In the genomic region with DNA sequence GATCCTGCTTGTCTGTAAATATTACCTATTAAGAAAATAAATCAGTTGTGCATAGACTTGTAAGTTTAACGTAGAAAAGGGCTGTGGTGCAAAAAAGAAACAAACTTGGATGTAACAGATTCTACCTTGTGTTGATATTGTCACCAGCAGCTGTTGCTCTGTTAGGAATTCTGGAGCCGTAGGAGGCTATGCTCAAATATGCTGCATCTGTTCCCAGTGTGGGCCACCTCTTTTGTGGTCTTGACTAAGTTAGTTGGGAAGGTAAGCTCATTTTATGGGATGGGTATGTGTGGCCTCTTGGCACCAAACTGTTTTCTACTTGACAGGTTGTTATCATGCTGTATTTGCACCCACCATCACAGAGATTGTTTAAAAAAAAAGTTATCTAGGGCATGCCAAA, we compare ENCODE assay signal across 33 cellular contexts. TPM values are rescaled to one million over a fixed set of nuclear protein-coding genes. Genes with fewer than 3 reads are reported as not detected.
"Had no signal": no experiment of that assay in that cellular context is flagged by ENCODE, and none has a peak within 500 bp of the region (broad histone marks: within the 10 kb centered on the region; RNA-seq: fewer than 3 reads in every experiment).

No MANE protein-coding gene starts in this region.

- H3K4me1 ChIP-seq: prostate gland, spleen, uterus had no signal

- H3K4me3 ChIP-seq: heart left ventricle, left ventricle myocardium inferior, lung, pancreas, prostate gland, spleen, uterus had no signal

- H3K9me3 Mint-ChIP-seq: immature natural killer cell; mesothelial cell of epicardium; naive thymus-derived CD8-positive, alpha-beta T cell; nephron; stimulated activated effector memory CD8-positive, alpha-beta T cell treated with anti-CD3 and anti-CD28 coated beads, Interleukin-12 subunit alpha, Interleukin-12 subunit beta, amount 100 ng/mL, for 72 hours; stimulated activated naive CD8-positive, alpha-beta T cell treated with anti-CD3 and anti-CD28 coated beads, Interleukin-15, Interleukin-2, amounts not matched to agents 100 ng/mL and 50 ng/mL, for 24 hours; type B pancreatic cell had no signal

- H3K36me3 ChIP-seq: heart left ventricle, left ventricle myocardium inferior, pancreas, prostate gland, spleen, uterus had no signal

- H3K36me3 Mint-ChIP-seq: immature natural killer cell; mesothelial cell of epicardium; naive thymus-derived CD8-positive, alpha-beta T cell; stimulated activated effector memory CD8-positive, alpha-beta T cell treated with anti-CD3 and anti-CD28 coated beads, Interleukin-12 subunit alpha, Interleukin-12 subunit beta, amount 100 ng/mL, for 72 hours; type B pancreatic cell had no signal

- ATAC-seq: heart left ventricle; left colon; naive thymus-derived CD8-positive, alpha-beta T cell; right cardiac atrium; sciatic nerve; stimulated activated effector memory CD8-positive, alpha-beta T cell treated with anti-CD3 and anti-CD28 coated beads, Interleukin-12 subunit alpha, Interleukin-12 subunit beta, amount 100 ng/mL, for 72 hours had no signal

- H3K27ac ChIP-seq: heart left ventricle, left ventricle myocardium inferior, prostate gland, spleen, uterus had no signal

- DNase-seq: heart left ventricle; hypothalamus; immature natural killer cell; kidney; left colon; left ventricle myocardium inferior; mesendoderm; naive thymus-derived CD8-positive, alpha-beta T cell; nucleus accumbens; pancreas; posterior cingulate gyrus; retina; right cardiac atrium; small intestine; spleen; stimulated activated CD4-positive, alpha-beta T cell treated with anti-CD3 and anti-CD28 coated beads, Interleukin-4, amount 100 ng/mL, for 24 hours; stimulated activated naive CD4-positive, alpha-beta T cell; uterus had no signal

- H3K4me3 Mint-ChIP-seq: immature natural killer cell; mesothelial cell of epicardium; naive thymus-derived CD8-positive, alpha-beta T cell; nephron; neural crest cell; stimulated activated effector memory CD8-positive, alpha-beta T cell treated with anti-CD3 and anti-CD28 coated beads, Interleukin-12 subunit alpha, Interleukin-12 subunit beta, amount 100 ng/mL, for 72 hours; stimulated activated naive CD8-positive, alpha-beta T cell treated with anti-CD3 and anti-CD28 coated beads, Interleukin-15, Interleukin-2, amounts not matched to agents 100 ng/mL and 50 ng/mL, for 24 hours; type B pancreatic cell had no signal

- H3K27me3 ChIP-seq: heart left ventricle, pancreas, spleen, uterus had no signal

- H3K27ac Mint-ChIP-seq: immature natural killer cell; naive thymus-derived CD8-positive, alpha-beta T cell; stimulated activated effector memory CD8-positive, alpha-beta T cell treated with anti-CD3 and anti-CD28 coated beads, Interleukin-12 subunit alpha, Interleukin-12 subunit beta, amount 100 ng/mL, for 72 hours; stimulated activated naive CD8-positive, alpha-beta T cell treated with anti-CD3 and anti-CD28 coated beads, Interleukin-15, Interleukin-2, amounts not matched to agents 100 ng/mL and 50 ng/mL, for 24 hours; type B pancreatic cell had no signal

- H3K9me3 ChIP-seq: heart left ventricle, left ventricle myocardium inferior, pancreas, prostate gland, spleen, uterus had no signal

- H3K4me1 Mint-ChIP-seq: immature natural killer cell; naive thymus-derived CD8-positive, alpha-beta T cell had no signal

- H3K27me3 Mint-ChIP-seq: type B pancreatic cell had no signal

RNA-seq across cellular contexts. Expression of gene RAG2, which starts 29.4 kb away (rescaled TPM):
- total RNA-seq: heart left ventricle; kidney; left colon; left ventricle myocardium inferior; lower leg skin; lung; mesothelial cell of epicardium; mononuclear cell; naive thymus-derived CD8-positive, alpha-beta T cell; neural crest cell; osteoblast; pancreas; prostate gland; right cardiac atrium; sciatic nerve; spleen; subcutaneous adipose tissue; temporal lobe; ureter had no signal
- polyA plus RNA-seq: heart left ventricle; immature natural killer cell; lung; naive thymus-derived CD8-positive, alpha-beta T cell; pancreas; small intestine; spleen had no signal
